Comparison of ENCODE assay signal across 8 cellular contexts in genomic region chr19:45423589-45424190, GRCh38. TPM values are rescaled to one million over a fixed set of nuclear protein-coding genes. Genes with fewer than 3 reads are reported as not detected.
DNase-seq lines count a peak whose midpoint lies in the region; ATAC-seq and TF ChIP-seq lines count a peak whose summit lies in the region.

Gene ERCC1 (minus strand): TSS chr19:45423917. CDS start chr19:45423374, 543 bp downstream.

- 1% methylated on average over 37 of the region's 37 CpGs for WGBS in SK-N-SH (ENCODE audit: low lambda C conversion rate)

- H3K4me1 ChIP-seq in SK-N-SH (ENCODE audit: control insufficient read depth in 1 of 2, insufficient read depth in 2 of 2, low read depth in 1 of 2, low read length in 1 of 2) (peaks cover 15 to 20% of the 10 kb centered on the region in 2 experiments), right atrium auricular region (peaks cover 0 to 40% of the 10 kb centered on the region in 2 donors)

- H3K9me3 ChIP-seq in SK-N-SH (no peaks in the 10 kb centered on the region), right atrium auricular region (no peaks in the 10 kb centered on the region)

- peak; percentile 93 for DNase-seq in NCI-H1092 (lab: John Stamatoyannopoulos, UW)
- peak; percentile 98 for DNase-seq in SK-N-SH
- DNase-seq in amygdala (lab: John Stamatoyannopoulos, UW): peak; percentile 33 to 95 (median 87)
- DNase-seq in right atrium auricular region (ENCODE audit: low spot score): peak; percentile 97
- peak; percentile 84 for DNase-seq in pulmonary artery endothelial cell (ENCODE audit: low read depth, low spot score)
- DNase-seq in T-helper 9 cell: no peak

- no peak for TF ChIP-seq CTCF in GM12875 (IDR thresholded peaks at IDR 0.05; ENCODE audit: borderline replicate concordance, insufficient read depth, low read depth, low read length)
- TF ChIP-seq CTCF in SK-N-SH (IDR thresholded peaks at IDR 0.05): no peak
- no peak for TF ChIP-seq CTCF in right atrium auricular region (IDR thresholded peaks at IDR 0.05)

- peak within 1 kb of the TSS; percentile 78 for H3K9ac ChIP-seq in SK-N-SH

- CTCF ChIA-PET in SK-N-SH (lab: Yijun Ruan, JAX): interaction anchor here (0.6 to 4.7 kb wide), 4 partner anchors 16 to 101 kb away, joined by 3 to 57 read pairs (median 25); no protein-coding TSS in a partner anchor

- H3K9me2 ChIP-seq in SK-N-SH: no peaks in the 10 kb centered on the region

- H4K20me1 ChIP-seq in SK-N-SH (ENCODE audit: insufficient read depth): no peaks in the 10 kb centered on the region; the same call in 1 of the 2 replicates

- H3K4me2 ChIP-seq in SK-N-SH: peak within 1 kb of the TSS; percentile 97

- H3K36me3 ChIP-seq in SK-N-SH (replicated peaks in 1 of 2; ENCODE audit: control insufficient read depth in 1 of 2, insufficient read depth in 2 of 2, low read length in 1 of 2): peaks cover 4 to 10% of the 10 kb centered on the region in 2 experiments
- H3K36me3 ChIP-seq in right atrium auricular region: peaks cover 18% of the 10 kb centered on the region

- H3K4me3 ChIP-seq in GM12875 (ENCODE audit: low read depth, low read length) (peak within 1 kb of the TSS; percentile 56), SK-N-SH (ENCODE audit: low read depth in 2 of 2, low read length in 1 of 2) (peak within 1 kb of the TSS; percentile 67 to 85), right atrium auricular region (peak within 1 kb of the TSS; percentile 52 to 64)

- H3F3A ChIP-seq in SK-N-SH (replicated peaks; ENCODE audit: insufficient read depth): peaks cover 38% of the 10 kb centered on the region

- H3K79me2 ChIP-seq in SK-N-SH (ENCODE audit: insufficient read depth): peaks cover 34% of the 10 kb centered on the region

- POLR2A ChIA-PET in SK-N-SH (lab: Yijun Ruan, JAX): interaction anchor here (1.1 kb wide), 1 partner anchor 55 kb away, joined by 3 read pairs; no protein-coding TSS in a partner anchor

- H3K27me3 ChIP-seq in SK-N-SH (ENCODE audit: insufficient read depth) (no peaks in the 10 kb centered on the region), right atrium auricular region (no peaks in the 10 kb centered on the region)

- no peak for TF ChIP-seq RAD21 in SK-N-SH (IDR thresholded peaks at IDR 0.05; ENCODE audit: low read length)

- H3K27ac ChIP-seq in SK-N-SH (ENCODE audit: low read depth in 2 of 2, low read length in 1 of 2) (peak within 1 kb of the TSS; percentile 92 to 100), right atrium auricular region (peak within 1 kb of the TSS; percentile 95 to 96)

- peak; percentile 56 for ATAC-seq in HG02610 (IDR thresholded peaks at IDR 0.05; ENCODE audit: unreplicated experiment)

- H2AFZ ChIP-seq in SK-N-SH (ENCODE audit: low read depth): peak within 1 kb of the TSS; percentile 53

- peak; percentile 21 to 28; a peak in 1 of 4 replicates for TF ChIP-seq EP300 in SK-N-SH (IDR thresholded peaks at IDR 0.05; ENCODE audit: borderline replicate concordance in 1 of 2, low read depth in 1 of 2, low read length in 1 of 2)

TF ChIP-seq in SK-N-SH, 30 proteins besides CTCF, POLR2A, EP300 and RAD21:
- TF ChIP-seq NRF1 (IDR thresholded peaks at IDR 0.05; ENCODE audit: low read depth, low read length) (no peak), RXRA (IDR thresholded peaks at IDR 0.05; ENCODE audit: borderline replicate concordance, low read depth) (no peak), TAF1 (IDR thresholded peaks at IDR 0.05; ENCODE audit: borderline replicate concordance, low read depth, low read length) (peak; percentile 63), GABPA (IDR thresholded peaks at IDR 0.05; ENCODE audit: low read depth) (peak; percentile 83), MAX (IDR thresholded peaks at IDR 0.05; ENCODE audit: low read depth) (peak; percentile 71; the same call in 1 of the 2 replicates), TCF12 (IDR thresholded peaks at IDR 0.05) (peak; percentile 46; the same call in 1 of the 2 replicates), PBX3 (IDR thresholded peaks at IDR 0.05) (peak; percentile 98), RCOR1 (IDR thresholded peaks at IDR 0.05; ENCODE audit: low read length) (no peak), MXI1 (IDR thresholded peaks at IDR 0.05; ENCODE audit: low read depth, low read length) (peak; percentile 87), POLR2AphosphoS5 (IDR thresholded peaks at IDR 0.05; ENCODE audit: low read depth, low read length) (peak; percentile 86), SIN3A (IDR thresholded peaks at IDR 0.05; ENCODE audit: borderline replicate concordance, low read depth, low read length) (peak; percentile 60; the same call in 1 of the 2 replicates), ZBTB33 (IDR thresholded peaks at IDR 0.05; ENCODE audit: borderline replicate concordance, low read depth) (no peak), CHD2 (IDR thresholded peaks at IDR 0.05; ENCODE audit: low read length, partially characterized antibody) (peak; percentile 68), IRF3 (IDR thresholded peaks at IDR 0.05; ENCODE audit: low read depth, low read length) (no peak), ELF1 (IDR thresholded peaks at IDR 0.05) (peak; percentile 86)

RNA-seq across cellular contexts. Expression of gene ERCC1, which starts in this region (rescaled TPM):
- polyA plus RNA-seq in SK-N-SH (2012; rRNA removed): 93.1 and 95.3 TPM in 2 replicates
- 45.3 and 58.8 TPM in 2 replicates for polyA plus RNA-seq in SK-N-SH (2012; cell fraction: cytosol; rRNA removed)
- 199 and 204 TPM in 2 replicates for polyA plus RNA-seq in SK-N-SH (2012; cell fraction: nucleus; rRNA removed)
- total RNA-seq in right atrium auricular region (100 to 1,000 TPM; 110 to 126 TPM), pulmonary artery endothelial cell (86.3 and 157 TPM in 2 replicates)
